Comparison of ENCODE assay signal across 26 cellular contexts in genomic region chr4:147354271-147354670, GRCh38.
"Had no signal": no experiment of that assay in that cellular context is flagged by ENCODE, and none has a peak within 500 bp of the region (broad histone marks: within the 10 kb centered on the region; RNA-seq: fewer than 3 reads in every experiment).

No MANE protein-coding gene starts in this region.

- DNase-seq: activated CD4-positive, alpha-beta memory T cell treated with anti-CD3 and anti-CD28 coated beads, Interleukin-2, amount 10 ng/mL, durations not matched to agents 7 days and 5 days; activated CD4-positive, alpha-beta T cell treated with anti-CD3 and anti-CD28 coated beads for 1 hour; activated CD4-positive, alpha-beta T cell treated with anti-CD3 and anti-CD28 coated beads for 4 hours; activated CD4-positive, alpha-beta T cell treated with anti-CD3 and anti-CD28 coated beads, Interleukin-2, amount 10 ng/mL, durations not matched to agents 7 days and 5 days; activated CD4-positive, alpha-beta T cell treated with anti-CD3 and anti-CD28 coated beads, Interleukin-2, amount 50 U/mL, for 4 hours; activated CD8-positive, alpha-beta memory T cell treated with anti-CD3 and anti-CD28 coated beads, Interleukin-2, amount 50 U/mL, for 48 hours; activated gamma-delta T cell; activated naive CD4-positive, alpha-beta T cell; activated naive CD4-positive, alpha-beta T cell treated with anti-CD3 and anti-CD28 coated beads, Interleukin-2, amount 10 ng/mL, durations not matched to agents 7 days and 5 days; activated naive CD8-positive, alpha-beta T cell treated with anti-CD3 and anti-CD28 coated beads, Interleukin-2, amount 10 ng/mL, durations not matched to agents 7 days and 5 days; activated T-cell treated with anti-CD3 and anti-CD28 coated beads for 4 hours; activated T-cell treated with anti-CD3 and anti-CD28 coated beads, Interleukin-2, amount 50 U/mL, for 24 hours; activated T-cell treated with anti-CD3 and anti-CD28 coated beads, Interleukin-2, amount 50 U/mL, for 72 hours; caudate nucleus; cortex of kidney; dermis blood vessel endothelial cell; effector CD4-positive, alpha-beta T cell; effector memory CD8-positive, alpha-beta T cell; erythroblast; foreskin melanocyte; T-helper 2 cell had no signal

- H3K36me3 ChIP-seq: esophagus muscularis mucosa, gastroesophageal sphincter had no signal

- ATAC-seq: activated naive CD4-positive, alpha-beta T cell treated with anti-CD3 and anti-CD28 coated beads, Interleukin-2, amount 50 U/mL, for 72 hours; activated T-cell treated with anti-CD3 and anti-CD28 coated beads, Interleukin-2, amount 50 U/mL, for 72 hours; effector memory CD8-positive, alpha-beta T cell; gastroesophageal sphincter had no signal

- H3K9me3 ChIP-seq: esophagus muscularis mucosa, gastroesophageal sphincter had no signal

- H3K4me1 ChIP-seq: esophagus muscularis mucosa, gastroesophageal sphincter had no signal

- H3K27me3 ChIP-seq: esophagus muscularis mucosa, gastroesophageal sphincter had no signal

- FAIRE-seq: astrocyte, colon had no signal

- H3K4me3 ChIP-seq: esophagus muscularis mucosa, gastroesophageal sphincter had no signal

- H3K27ac ChIP-seq: esophagus muscularis mucosa, gastroesophageal sphincter had no signal
